In genomic region chr13:30551194-30551593, GRCh38 we compare ENCODE assay signal across 9 cellular contexts.
DNase-seq lines count a peak whose midpoint lies in the region; ATAC-seq and TF ChIP-seq lines count a peak whose summit lies in the region.
"Had no signal": no experiment of that assay in that cellular context is flagged by ENCODE, and none has a peak within 500 bp of the region (broad histone marks: within the 10 kb centered on the region; RNA-seq: fewer than 3 reads in every experiment).

No MANE protein-coding gene starts in this region.

- intact Hi-C loops in CD8-positive, alpha-beta T cell (cut with DNase I, micrococcal nuclease) = loop anchor here (1.0 to 5.0 kb wide), 7 partner anchors 84 to 418 kb away; partner anchors contain the start of gene HMGB1 (in 1 of the 2)
- intact Hi-C loops in activated T-helper 2 cell treated with anti-CD3 and anti-CD28 coated beads, Interferon-gamma antibody, Interleukin-2, Interleukin-4, amounts not matched to agents 10 μg/mL and 5 μg/mL and 100 μg/mL, durations not matched to agents 14 hours and 24 hours and 36 hours (cut with micrococcal nuclease) = loop anchor here (1.0 kb wide), 1 partner anchor 419 kb away; no protein-coding TSS in a partner anchor
- intact Hi-C loops in posterior vena cava (cut with DNase I) = no loop called here

- POLR2A ChIA-PET in CD8-positive, alpha-beta T cell (lab: Charles Lee) = no interaction called here

- TF ChIP-seq CTCF in CD8-positive, alpha-beta T cell (IDR thresholded peaks at IDR 0.05) = peak; percentile 33
- peak; percentile 48 for TF ChIP-seq CTCF in neural crest cell (conservative IDR thresholded peaks at IDR 0.05)

- no peaks in the 10 kb centered on the region for H3K36me3 ChIP-seq in CD8-positive, alpha-beta T cell (ENCODE audit: insufficient read depth, low read length)
- H3K36me3 ChIP-seq: SJCRH30 had no signal

- DNase-seq in CD8-positive, alpha-beta T cell = peak in 1 of 7 experiments; percentile 11
- DNase-seq in NCI-H526 (lab: John Stamatoyannopoulos, UW) (peak; percentile 23 to 68), neural crest cell (ENCODE audit: low read depth, low spot score) (no peak), posterior vena cava (ENCODE audit: low spot score) (no peak)
- peak; percentile 6 for DNase-seq in central memory CD4-positive, alpha-beta T cell
- no peak for DNase-seq in activated T-helper 2 cell treated with anti-CD3 and anti-CD28 coated beads, Interferon-gamma antibody, Interleukin-2, Interleukin-4, amounts not matched to agents 10 μg/mL and 5 μg/mL and 100 μg/mL, durations not matched to agents 14 hours and 24 hours and 36 hours (ENCODE audit: low spot score)
- DNase-seq in activated T-cell treated with anti-CD3 and anti-CD28 coated beads, Interleukin-2, amount 50 U/mL, for 48 hours = no peak

- H3K27ac ChIP-seq in CD8-positive, alpha-beta T cell (ENCODE audit: low read depth, low read length) = no peak overlapping the region
- H3K27ac ChIP-seq: SJCRH30 had no signal

- CTCF ChIA-PET in CD8-positive, alpha-beta T cell (lab: Charles Lee) = interaction anchor here (1.0 to 1.3 kb wide), 2 partner anchors 12 to 89 kb away, joined by 3 read pairs; no protein-coding TSS in a partner anchor

- H3K4me3 ChIP-seq in CD8-positive, alpha-beta T cell (ENCODE audit: low read depth, low read length) = no peak overlapping the region
- H3K4me3 ChIP-seq: SJCRH30 had no signal

- no peaks in the 10 kb centered on the region for H3K36me3 Mint-ChIP-seq in CD8-positive, alpha-beta T cell
- no peaks in the 10 kb centered on the region for H3K36me3 Mint-ChIP-seq in neural crest cell (ENCODE audit: low read depth)
- H3K36me3 Mint-ChIP-seq in activated T-helper 2 cell treated with anti-CD3 and anti-CD28 coated beads, Interferon-gamma antibody, Interleukin-2, Interleukin-4, amounts not matched to agents 10 μg/mL and 5 μg/mL and 100 μg/mL, durations not matched to agents 14 hours and 24 hours and 36 hours (ENCODE audit: low read depth) = no peaks in the 10 kb centered on the region

- no peaks in the 10 kb centered on the region for H3K4me1 ChIP-seq in CD8-positive, alpha-beta T cell (ENCODE audit: insufficient read depth, low read length)
- H3K4me1 ChIP-seq: SJCRH30 had no signal

- ATAC-seq in CD8-positive, alpha-beta T cell = peak; percentile 83
- ATAC-seq in GM18909 (IDR thresholded peaks at IDR 0.05; ENCODE audit: poor library complexity, unreplicated experiment) = peak; percentile 68

- H3K9me3 Mint-ChIP-seq in CD8-positive, alpha-beta T cell = no peaks in the 10 kb centered on the region
- peaks cover 4% of the 10 kb centered on the region for H3K9me3 Mint-ChIP-seq in neural crest cell
- H3K9me3 Mint-ChIP-seq in activated T-helper 2 cell treated with anti-CD3 and anti-CD28 coated beads, Interferon-gamma antibody, Interleukin-2, Interleukin-4, amounts not matched to agents 10 μg/mL and 5 μg/mL and 100 μg/mL, durations not matched to agents 14 hours and 24 hours and 36 hours = no peaks in the 10 kb centered on the region

- H3K9me3 ChIP-seq in CD8-positive, alpha-beta T cell (ENCODE audit: low read length) = no peaks in the 10 kb centered on the region
- H3K9me3 ChIP-seq: SJCRH30 had no signal

- no peak overlapping the region for H3K4me3 Mint-ChIP-seq in CD8-positive, alpha-beta T cell
- no peak overlapping the region for H3K4me3 Mint-ChIP-seq in neural crest cell
- no peak overlapping the region for H3K4me3 Mint-ChIP-seq in activated T-helper 2 cell treated with anti-CD3 and anti-CD28 coated beads, Interferon-gamma antibody, Interleukin-2, Interleukin-4, amounts not matched to agents 10 μg/mL and 5 μg/mL and 100 μg/mL, durations not matched to agents 14 hours and 24 hours and 36 hours (ENCODE audit: low read depth)

- H3K27me3 Mint-ChIP-seq in CD8-positive, alpha-beta T cell (ENCODE audit: low read depth) = no peaks in the 10 kb centered on the region
- no peaks in the 10 kb centered on the region for H3K27me3 Mint-ChIP-seq in neural crest cell (ENCODE audit: low read depth)
- H3K27me3 Mint-ChIP-seq in activated T-helper 2 cell treated with anti-CD3 and anti-CD28 coated beads, Interferon-gamma antibody, Interleukin-2, Interleukin-4, amounts not matched to agents 10 μg/mL and 5 μg/mL and 100 μg/mL, durations not matched to agents 14 hours and 24 hours and 36 hours (ENCODE audit: low read depth) = peaks cover 5% of the 10 kb centered on the region

- no peak overlapping the region for H3K27ac Mint-ChIP-seq in CD8-positive, alpha-beta T cell
- no peak overlapping the region for H3K27ac Mint-ChIP-seq in neural crest cell (ENCODE audit: unreplicated experiment)
- H3K27ac Mint-ChIP-seq in activated T-helper 2 cell treated with anti-CD3 and anti-CD28 coated beads, Interferon-gamma antibody, Interleukin-2, Interleukin-4, amounts not matched to agents 10 μg/mL and 5 μg/mL and 100 μg/mL, durations not matched to agents 14 hours and 24 hours and 36 hours = no peak overlapping the region

- no peaks in the 10 kb centered on the region for H3K27me3 ChIP-seq in CD8-positive, alpha-beta T cell (ENCODE audit: insufficient read depth, low read length)
- H3K27me3 ChIP-seq: SJCRH30 had no signal

- H3K4me1 Mint-ChIP-seq in CD8-positive, alpha-beta T cell (ENCODE audit: low read depth) = peaks cover 5% of the 10 kb centered on the region
- no peaks in the 10 kb centered on the region for H3K4me1 Mint-ChIP-seq in neural crest cell
- peaks cover 6% of the 10 kb centered on the region for H3K4me1 Mint-ChIP-seq in activated T-helper 2 cell treated with anti-CD3 and anti-CD28 coated beads, Interferon-gamma antibody, Interleukin-2, Interleukin-4, amounts not matched to agents 10 μg/mL and 5 μg/mL and 100 μg/mL, durations not matched to agents 14 hours and 24 hours and 36 hours (ENCODE audit: low read depth)

Comparison
In these comparisons a context has a peak if more than half of its experiments do, and no peak if none do; other contexts are left out.
1. DNase-seq: peak in NCI-H526 (2 of 2) and central memory CD4-positive, alpha-beta T cell (single experiment); none in neural crest cell (single experiment), activated T-helper 2 cell treated with anti-CD3 and anti-CD28 coated beads, Interferon-gamma antibody, Interleukin-2, Interleukin-4, amounts not matched to agents 10 μg/mL and 5 μg/mL and 100 μg/mL, durations not matched to agents 14 hours and 24 hours and 36 hours (single experiment), activated T-cell treated with anti-CD3 and anti-CD28 coated beads, Interleukin-2, amount 50 U/mL, for 48 hours (0 of 2) and posterior vena cava (single experiment).
2. intact Hi-C loops: an anchor here in CD8-positive, alpha-beta T cell (1.0 to 5.0 kb wide) and activated T-helper 2 cell treated with anti-CD3 and anti-CD28 coated beads, Interferon-gamma antibody, Interleukin-2, Interleukin-4, amounts not matched to agents 10 μg/mL and 5 μg/mL and 100 μg/mL, durations not matched to agents 14 hours and 24 hours and 36 hours (1.0 kb wide); none called in posterior vena cava.